11 cellular contexts compared by ENCODE assay signal in genomic region chr16:54935411-54936085, GRCh38. TPM values are rescaled to one million over a fixed set of nuclear protein-coding genes. Genes with fewer than 3 reads are reported as not detected.
DNase-seq lines count a peak whose midpoint lies in the region; ATAC-seq and TF ChIP-seq lines count a peak whose summit lies in the region.
"Had no signal": no experiment of that assay in that cellular context is flagged by ENCODE, and none has a peak within 500 bp of the region (broad histone marks: within the 10 kb centered on the region; RNA-seq: fewer than 3 reads in every experiment).

No MANE protein-coding gene starts in this region.

- peaks cover 52% of the 10 kb centered on the region for H3K4me1 ChIP-seq in left ventricle myocardium inferior
- H3K4me1 ChIP-seq in ectodermal cell (ENCODE audit: control insufficient read depth, insufficient read depth, low read length), result peaks cover 24% of the 10 kb centered on the region
- H3K4me1 ChIP-seq in lung (ENCODE audit: control insufficient read depth in 2 of 2, insufficient read depth in 2 of 2, low read length in 2 of 2), result peaks cover 0 to 4% of the 10 kb centered on the region in 2 donors

- WGBS in ectodermal cell, 2 experiments, result 1% methylated on average over 21 to 23 of the region's 23 CpGs
- 9 to 11% methylated on average over 23 of the region's 23 CpGs for WGBS in lung, 2 donors

- peaks cover 6% of the 10 kb centered on the region for H3K36me3 ChIP-seq in left ventricle myocardium inferior
- H3K36me3 ChIP-seq in ectodermal cell (ENCODE audit: control insufficient read depth, insufficient read depth, low read length), result no peaks in the 10 kb centered on the region
- no peaks in the 10 kb centered on the region for H3K36me3 ChIP-seq in lung (ENCODE audit: control insufficient read depth in 2 of 2, insufficient read depth in 2 of 2, low read length in 2 of 2)
- H3K36me3 ChIP-seq: colonic mucosa had no signal

- H3K4me3 ChIP-seq in left ventricle myocardium inferior, result peak overlapping the region; percentile 85
- H3K4me3 ChIP-seq in ectodermal cell (ENCODE audit: insufficient read depth, low read depth, low read length), result peak overlapping the region; percentile 43
- H3K4me3 ChIP-seq in lung, result no peak overlapping the region
- H3K4me3 ChIP-seq: colonic mucosa had no signal

- ATAC-seq in left ventricle myocardium superior, result no peak
- no peak for ATAC-seq in lung (ENCODE audit: insufficient read depth, low FRiP score)
- ATAC-seq in HG02885 (IDR thresholded peaks at IDR 0.05; ENCODE audit: poor library complexity, unreplicated experiment), result no peak
- ATAC-seq: activated CD4-positive, alpha-beta T cell treated with anti-CD3 and anti-CD28 coated beads for 36 hours had no signal

- intact Hi-C loops in left ventricle myocardium inferior (cut with micrococcal nuclease), result no loop called here
- intact Hi-C loops in left ventricle myocardium superior (cut with micrococcal nuclease), result no loop called here
- intact Hi-C loops in head of caudate nucleus (cut with DNase I), result no loop called here

- H3K27me3 ChIP-seq in left ventricle myocardium inferior (ENCODE audit: low read depth), result peaks cover 96% of the 10 kb centered on the region
- H3K27me3 ChIP-seq in ectodermal cell (ENCODE audit: control insufficient read depth, insufficient read depth, low read length, poor library complexity, severe bottlenecking), result peaks cover 93% of the 10 kb centered on the region
- no peaks in the 10 kb centered on the region for H3K27me3 ChIP-seq in lung (ENCODE audit: control insufficient read depth, insufficient read depth)

- peak overlapping the region; percentile 92 for H3K27ac ChIP-seq in left ventricle myocardium inferior (replicated peaks)
- no peak overlapping the region for H3K27ac ChIP-seq in ectodermal cell (ENCODE audit: insufficient read depth, low read depth, low read length, poor library complexity, severe bottlenecking)
- peak overlapping the region; percentile 33 to 49 for H3K27ac ChIP-seq in lung (ENCODE audit: low read depth in 1 of 2, low read length in 1 of 2)
- H3K27ac ChIP-seq: colonic mucosa had no signal

- H3K9me3 ChIP-seq in left ventricle myocardium inferior (replicated peaks) (no peaks in the 10 kb centered on the region), ectodermal cell (ENCODE audit: control insufficient read depth, low read length) (no peaks in the 10 kb centered on the region), lung (ENCODE audit: control insufficient read depth in 2 of 2, insufficient read depth in 1 of 2, low read length in 1 of 2) (peaks cover 0 to 9% of the 10 kb centered on the region in 2 donors)
- H3K9me3 ChIP-seq: colonic mucosa had no signal

- DNase-seq in left ventricle myocardium inferior (no peak), left ventricle myocardium superior (no peak), lung (ENCODE audit: low spot score) (no peak), NCI-H1048 (lab: John Stamatoyannopoulos, UW) (no peak), head of caudate nucleus (no peak), NCI-H146 treated with DMSO at 0.1 percent for 48 hours (lab: John Stamatoyannopoulos, UW; ENCODE audit: unreplicated experiment) (no peak)
- DNase-seq: colonic mucosa had no signal

- TF ChIP-seq CTCF in left ventricle myocardium inferior (IDR thresholded peaks at IDR 0.05; ENCODE audit: borderline replicate concordance) (no peak), lung (IDR thresholded peaks at IDR 0.05; ENCODE audit: control extremely low read depth, extremely low read depth) (no peak)

RNA-seq across cellular contexts. Expression of gene IRX5, which starts 4.9 kb away (rescaled TPM):
- 36.8 TPM for total RNA-seq in left ventricle myocardium inferior
- total RNA-seq in left ventricle myocardium superior, result 0.47 TPM
- 10.4 TPM for polyA plus RNA-seq in ectodermal cell (2013, experiment 1 of 4)
- 8.4 TPM for polyA plus RNA-seq in ectodermal cell (2013, experiment 2 of 4)
- 16.8 TPM for polyA plus RNA-seq in ectodermal cell (2013, experiment 3 of 4)
- polyA plus RNA-seq in ectodermal cell (2013, experiment 4 of 4), result 16.0 TPM
- total RNA-seq in lung, result 10 to 100 TPM; 29.0 to 30.2 TPM
- polyA plus RNA-seq in lung, result 10 to 100 TPM in 1 of 2 donors, 1 to 10 TPM in 1; 5.6 to 22.5 TPM
- total RNA-seq: activated CD4-positive, alpha-beta T cell treated with anti-CD3 and anti-CD28 coated beads for 36 hours; mesenteric fat pad had no signal

Comparison
In these comparisons a context has a peak if more than half of its experiments do, and no peak if none do; other contexts are left out.
1. RNA of gene IRX5, which starts 4.9 kb away (total RNA-seq): 36.8 TPM in left ventricle myocardium inferior (single experiment) and 29.0 to 30.2 TPM in lung; 0.47 TPM in left ventricle myocardium superior (single experiment); every median in the first group is over 10 times any median in the second.